24 cellular contexts compared by ENCODE assay signal in genomic region chr9:123211081-123211480, GRCh38.
"Had no signal": no experiment of that assay in that cellular context is flagged by ENCODE, and none has a peak within 500 bp of the region (broad histone marks: within the 10 kb centered on the region; RNA-seq: fewer than 3 reads in every experiment).

No MANE protein-coding gene starts in this region.

- H3K27ac ChIP-seq: colonic mucosa, epithelial cell of prostate, esophagus squamous epithelium, gastroesophageal sphincter, heart left ventricle, hepatocyte, left lung, lower lobe of right lung had no signal

- DNase-seq: colonic mucosa; cortex of kidney; effector CD8-positive, alpha-beta T cell; effector memory CD8-positive, alpha-beta T cell; endodermal cell; erythroblast; esophagus squamous epithelium; foreskin fibroblast; foreskin melanocyte; heart left ventricle; left cardiac atrium; left lung; left ventricle myocardium superior; lower lobe of right lung; mesenchymal stem cell; mucosa of descending colon; naive B cell; naive thymus-derived CD8-positive, alpha-beta T cell had no signal

- H3K36me3 ChIP-seq: colonic mucosa, esophagus squamous epithelium, gastroesophageal sphincter, heart left ventricle, left lung, lower lobe of right lung had no signal

- H3K27me3 ChIP-seq: colonic mucosa, esophagus squamous epithelium, gastroesophageal sphincter, heart left ventricle, hepatocyte, left lung had no signal

- H3K4me3 ChIP-seq: colonic mucosa, esophagus squamous epithelium, gastroesophageal sphincter, heart left ventricle, hepatocyte, left lung, lower lobe of right lung, mucosa of descending colon had no signal

- H3K9me3 ChIP-seq: colonic mucosa, esophagus squamous epithelium, gastroesophageal sphincter, heart left ventricle, left lung, lower lobe of right lung, mucosa of descending colon had no signal

- H2AFZ ChIP-seq: hepatocyte had no signal

- H3K4me2 ChIP-seq: hepatocyte had no signal

- ATAC-seq: effector memory CD8-positive, alpha-beta T cell; esophagus mucosa; gastroesophageal sphincter; heart left ventricle; left cardiac atrium; left lung; left ventricle myocardium superior; lower lobe of right lung; mucosa of descending colon; naive thymus-derived CD8-positive, alpha-beta T cell had no signal

- H3K4me1 ChIP-seq: colonic mucosa, gastroesophageal sphincter, left lung, lower lobe of right lung had no signal

- FAIRE-seq: endometrium, keratinocyte had no signal
